ENCODE assay signal across 22 cellular contexts in the genomic region with DNA sequence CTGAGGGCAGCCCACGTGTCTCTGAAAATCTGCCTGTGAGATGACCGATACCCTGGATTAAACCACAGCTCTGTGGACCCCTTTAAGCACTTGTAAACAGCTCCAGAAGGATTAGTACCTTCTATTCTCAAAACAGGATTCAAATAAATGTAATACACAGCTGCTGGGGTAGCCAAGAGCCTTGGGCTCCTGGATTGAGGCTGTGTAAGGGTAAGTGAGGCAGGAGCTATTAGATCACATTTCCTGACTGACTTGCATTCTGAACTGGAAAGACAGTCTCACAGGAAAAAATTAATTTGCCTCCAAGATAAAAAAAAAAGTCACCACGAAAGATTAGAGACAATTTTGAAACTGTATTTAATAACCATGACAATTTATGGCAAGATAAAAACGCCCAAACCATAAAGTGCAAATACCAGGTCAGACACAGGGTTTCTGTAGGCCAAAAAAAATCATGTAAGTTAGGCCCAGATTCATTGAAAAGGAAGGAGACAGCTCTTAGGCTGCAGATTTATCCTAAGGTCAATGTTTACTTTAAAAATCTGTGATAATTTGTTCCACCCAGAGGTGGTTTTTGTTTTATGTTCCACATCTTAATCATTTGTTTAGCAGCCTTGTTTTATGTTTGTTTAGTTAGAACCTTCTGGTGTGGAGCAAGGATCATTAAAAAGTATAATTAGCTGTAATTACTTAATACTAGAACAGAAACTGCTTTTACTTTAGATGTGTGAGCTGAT.
A peak's percentile ranks its signal among the peaks of the same experiment; 100 is the strongest.
DNase-seq lines count a peak whose midpoint lies in the region; ATAC-seq and TF ChIP-seq lines count a peak whose summit lies in the region.
"Had no signal": no experiment of that assay in that cellular context is flagged by ENCODE, and none has a peak within 500 bp of the region (broad histone marks: within the 10 kb centered on the region; RNA-seq: fewer than 3 reads in every experiment).

No MANE protein-coding gene starts in this region.

- H3K56ac ChIP-seq in mesendoderm (ENCODE audit: low read length), result peak overlapping the region; percentile 17

- H3K23ac ChIP-seq in mesendoderm (ENCODE audit: low read length), result no peak overlapping the region

- H3K27ac ChIP-seq in VCaP (peak overlapping the region; percentile 63), mesendoderm (ENCODE audit: low read depth, low read length) (no peak overlapping the region), stomach (peak overlapping the region; percentile 27 to 70 (median 52))
- H3K27ac ChIP-seq: esophagus muscularis mucosa, RWPE1, upper lobe of right lung had no signal

- ATAC-seq in GM19328 (IDR thresholded peaks at IDR 0.05; ENCODE audit: unreplicated experiment) (no peak), HG02571 (IDR thresholded peaks at IDR 0.05; ENCODE audit: unreplicated experiment) (no peak), GM19452 (IDR thresholded peaks at IDR 0.05; ENCODE audit: unreplicated experiment) (no peak)
- ATAC-seq: HCT116 had no signal

- no peak for TF ChIP-seq CTCF in VCaP (conservative IDR thresholded peaks at IDR 0.05)
- TF ChIP-seq CTCF in stomach (IDR thresholded peaks at IDR 0.05), result no peak

- peak overlapping the region; percentile 21 for H2BK5ac ChIP-seq in mesendoderm (ENCODE audit: low read length)

- H3K9ac ChIP-seq in mesendoderm (ENCODE audit: low read length), result no peak overlapping the region

- H3K4me2 ChIP-seq in mesendoderm (ENCODE audit: low read length), result no peak overlapping the region

- no peak for TF ChIP-seq EP300 in stomach (IDR thresholded peaks at IDR 0.05)

- H3K4me1 ChIP-seq in mesendoderm (ENCODE audit: control insufficient read depth, low read depth, low read length), result peaks cover 5% of the 10 kb centered on the region
- H3K4me1 ChIP-seq in stomach, result peaks cover 10 to 19% (median 15%) of the 10 kb centered on the region in 4 donors
- H3K4me1 ChIP-seq: esophagus muscularis mucosa, upper lobe of right lung had no signal

- H2AK5ac ChIP-seq in mesendoderm (ENCODE audit: low read length), result no peak overlapping the region

- H3K4ac ChIP-seq in mesendoderm (ENCODE audit: low read depth, low read length), result peak overlapping the region; percentile 60

- no peaks in the 10 kb centered on the region for H3K9me3 ChIP-seq in stomach
- H3K9me3 ChIP-seq: BE2C, esophagus muscularis mucosa, upper lobe of right lung had no signal

- H2BK15ac ChIP-seq in mesendoderm (replicated peaks; ENCODE audit: low read depth), result no peak overlapping the region

- peak overlapping the region; percentile 73 for H3K18ac ChIP-seq in mesendoderm (ENCODE audit: low read length)

- no peak overlapping the region for H3K4me3 ChIP-seq in mesendoderm (ENCODE audit: low read length)
- no peak overlapping the region for H3K4me3 ChIP-seq in stomach
- H3K4me3 ChIP-seq: esophagus muscularis mucosa, upper lobe of right lung had no signal

- peak in 2 of 3 experiments; percentile 36 to 70 for DNase-seq in NCI-H1417 (lab: John Stamatoyannopoulos, UW)
- DNase-seq in NCI-H1417 treated with DMSO at 0.1 percent for 48 hours (lab: John Stamatoyannopoulos, UW), result no peak
- no peak for DNase-seq in mesendoderm
- no peak for DNase-seq in stomach
- DNase-seq: activated CD4-positive, CD25-positive, alpha-beta regulatory T cell treated with anti-CD3 and anti-CD28 coated beads, Interleukin-2, amount 50 U/mL, for 72 hours; activated naive CD4-positive, alpha-beta T cell treated with anti-CD3 and anti-CD28 coated beads, Interleukin-2, amount 50 U/mL, for 16 hours; activated T-cell treated with anti-CD3 and anti-CD28 coated beads, Interleukin-2, amount 50 U/mL, for 48 hours; anterior cingulate cortex; MM.1S; NCI-H1930; NCI-H446 treated with DMSO at 0.1 percent for 48 hours; stimulated activated CD4-positive, alpha-beta T cell treated with anti-CD3 and anti-CD28 coated beads, Interleukin-12 subunit alpha, Interleukin-12 subunit beta, amount 100 ng/mL, for 4 hours; stimulated activated CD8-positive, alpha-beta memory T cell treated with anti-CD3 and anti-CD28 coated beads, Interleukin-4, amount 100 ng/mL, for 48 hours; upper lobe of right lung had no signal

- peak overlapping the region; percentile 42 for H4K8ac ChIP-seq in mesendoderm (ENCODE audit: low read depth, low read length)

- H4K5ac ChIP-seq in mesendoderm (ENCODE audit: low read length), result no peak overlapping the region

- peak overlapping the region; percentile 18 for H2BK120ac ChIP-seq in mesendoderm (ENCODE audit: low read depth, low read length)

- intact Hi-C loops in stomach (cut with DNase I; ENCODE audit: low total_unique reads), result no loop called here

- H3K27me3 ChIP-seq in mesendoderm (ENCODE audit: insufficient read depth, low read length, poor library complexity), result no peaks in the 10 kb centered on the region
- H3K27me3 ChIP-seq in stomach, result no peaks in the 10 kb centered on the region
- H3K27me3 ChIP-seq: BE2C, esophagus muscularis mucosa, upper lobe of right lung had no signal

- H3K79me2 ChIP-seq in mesendoderm (ENCODE audit: control insufficient read depth, insufficient read depth, low read length), result no peaks in the 10 kb centered on the region

- TF ChIP-seq POLR2A in stomach (IDR thresholded peaks at IDR 0.05), result no peak

- no CpG with 5 or more reads among the region's 4 CpGs for WGBS in mesendoderm (ENCODE audit: extremely low coverage, insufficient coverage, low lambda C conversion rate)
- WGBS in stomach, 5 donors, result 38 to 50% (median 41%) methylated on average over 4 of the region's 4 CpGs

- H3K79me1 ChIP-seq in mesendoderm (ENCODE audit: low read length), result peaks cover 2% of the 10 kb centered on the region

- H3K36me3 ChIP-seq in mesendoderm (ENCODE audit: control insufficient read depth, insufficient read depth, low read length), result no peaks in the 10 kb centered on the region
- H3K36me3 ChIP-seq in stomach, result peaks cover 0 to 12% (median 5%) of the 10 kb centered on the region in 4 donors
- H3K36me3 ChIP-seq: BE2C, upper lobe of right lung had no signal

Comparison
In these comparisons a context has a peak if more than half of its experiments do, and no peak if none do; other contexts are left out.
1. DNase-seq: peak in NCI-H1417 (2 of 3); none in NCI-H1417 treated with DMSO at 0.1 percent for 48 hours (single experiment), mesendoderm (single experiment) and stomach (single experiment).